ENCODE assay signal across 27 cellular contexts in the genomic region with DNA sequence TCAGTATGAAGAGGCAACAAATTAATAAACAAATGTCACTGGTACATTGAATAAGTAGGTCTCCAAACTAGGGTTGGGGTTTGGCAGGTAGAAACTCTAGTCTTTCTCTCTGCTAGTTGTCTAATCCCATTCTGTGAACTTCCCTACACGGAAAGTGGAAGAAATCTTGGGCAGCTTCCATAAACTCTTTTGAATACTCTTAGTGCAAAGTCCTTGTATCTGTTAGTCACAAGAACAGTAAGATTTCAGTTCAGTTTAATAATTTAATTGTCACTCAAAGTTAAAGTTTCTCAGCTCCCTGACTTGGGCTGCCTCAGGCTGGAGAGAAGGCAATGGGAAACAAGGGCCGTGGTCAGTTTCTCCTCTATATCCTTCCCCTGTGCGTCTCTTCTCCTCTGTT.
"Had no signal": no experiment of that assay in that cellular context is flagged by ENCODE, and none has a peak within 500 bp of the region (broad histone marks: within the 10 kb centered on the region; RNA-seq: fewer than 3 reads in every experiment).

No MANE protein-coding gene starts in this region.

- H3K4me3 Mint-ChIP-seq: activated CD4-positive, alpha-beta memory T cell treated with anti-CD3 and anti-CD28 coated beads, Interleukin-2, amount 10 ng/mL, durations not matched to agents 7 days and 5 days; activated CD4-positive, alpha-beta T cell treated with anti-CD3 and anti-CD28 coated beads, Interleukin-2, amount 10 ng/mL, durations not matched to agents 7 days and 5 days; activated naive CD4-positive, alpha-beta T cell treated with anti-CD3 and anti-CD28 coated beads, Interleukin-2, amount 10 ng/mL, durations not matched to agents 7 days and 5 days; activated naive CD8-positive, alpha-beta T cell treated with anti-CD3 and anti-CD28 coated beads, Interleukin-2, amount 10 ng/mL, durations not matched to agents 7 days and 5 days; activated T-cell treated with anti-CD3 and anti-CD28 coated beads, Interleukin-2, amount 50 U/mL, for 24 hours; activated T-cell treated with anti-CD3 and anti-CD28 coated beads, Interleukin-2, amount 50 U/mL, for 72 hours; brain had no signal

- H3K36me3 ChIP-seq: ascending aorta, breast epithelium, cardiac muscle cell, colonic mucosa, esophagus squamous epithelium, gastroesophageal sphincter had no signal

- H3K9me3 Mint-ChIP-seq: activated CD4-positive, alpha-beta memory T cell treated with anti-CD3 and anti-CD28 coated beads, Interleukin-2, amount 10 ng/mL, durations not matched to agents 7 days and 5 days; activated CD4-positive, alpha-beta T cell treated with anti-CD3 and anti-CD28 coated beads, Interleukin-2, amount 10 ng/mL, durations not matched to agents 7 days and 5 days; activated naive CD4-positive, alpha-beta T cell treated with anti-CD3 and anti-CD28 coated beads, Interleukin-2, amount 10 ng/mL, durations not matched to agents 7 days and 5 days; activated naive CD4-positive, alpha-beta T cell treated with anti-CD3 and anti-CD28 coated beads, Interleukin-2, amount 50 U/mL, for 72 hours; activated naive CD8-positive, alpha-beta T cell treated with anti-CD3 and anti-CD28 coated beads, Interleukin-2, amount 10 ng/mL, durations not matched to agents 7 days and 5 days; activated T-cell treated with anti-CD3 and anti-CD28 coated beads, Interleukin-2, amount 50 U/mL, for 24 hours; activated T-cell treated with anti-CD3 and anti-CD28 coated beads, Interleukin-2, amount 50 U/mL, for 72 hours had no signal

- H3K4me1 ChIP-seq: ascending aorta, breast epithelium, colonic mucosa, esophagus squamous epithelium, gastroesophageal sphincter had no signal

- H3K27me3 ChIP-seq: ascending aorta, breast epithelium, cardiac muscle cell, colonic mucosa, esophagus squamous epithelium, gastroesophageal sphincter had no signal

- H3K36me3 Mint-ChIP-seq: brain had no signal

- H3K27ac ChIP-seq: ascending aorta, breast epithelium, cardiac muscle cell, colonic mucosa, epithelial cell of prostate, esophagus squamous epithelium, gastroesophageal sphincter had no signal

- H3K27me3 Mint-ChIP-seq: activated CD4-positive, alpha-beta memory T cell treated with anti-CD3 and anti-CD28 coated beads, Interleukin-2, amount 10 ng/mL, durations not matched to agents 7 days and 5 days; activated CD4-positive, alpha-beta T cell treated with anti-CD3 and anti-CD28 coated beads, Interleukin-2, amount 10 ng/mL, durations not matched to agents 7 days and 5 days; activated naive CD8-positive, alpha-beta T cell treated with anti-CD3 and anti-CD28 coated beads, Interleukin-2, amount 10 ng/mL, durations not matched to agents 7 days and 5 days; activated T-cell treated with anti-CD3 and anti-CD28 coated beads, Interleukin-2, amount 50 U/mL, for 24 hours had no signal

- ATAC-seq: activated naive CD4-positive, alpha-beta T cell treated with anti-CD3 and anti-CD28 coated beads, Interleukin-2, amount 50 U/mL, for 72 hours; activated T-cell treated with anti-CD3 and anti-CD28 coated beads, Interleukin-2, amount 50 U/mL, for 72 hours; gastroesophageal sphincter had no signal

- H3K4me3 ChIP-seq: ascending aorta, breast epithelium, cardiac muscle cell, colonic mucosa, esophagus squamous epithelium, gastroesophageal sphincter had no signal

- H3K9me3 ChIP-seq: ascending aorta, breast epithelium, colonic mucosa, esophagus squamous epithelium, gastroesophageal sphincter had no signal

- H3K27ac Mint-ChIP-seq: activated CD4-positive, alpha-beta memory T cell treated with anti-CD3 and anti-CD28 coated beads, Interleukin-2, amount 10 ng/mL, durations not matched to agents 7 days and 5 days; activated CD4-positive, alpha-beta T cell treated with anti-CD3 and anti-CD28 coated beads, Interleukin-2, amount 10 ng/mL, durations not matched to agents 7 days and 5 days; activated naive CD4-positive, alpha-beta T cell treated with anti-CD3 and anti-CD28 coated beads, Interleukin-2, amount 10 ng/mL, durations not matched to agents 7 days and 5 days; activated naive CD4-positive, alpha-beta T cell treated with anti-CD3 and anti-CD28 coated beads, Interleukin-2, amount 50 U/mL, for 72 hours; activated naive CD8-positive, alpha-beta T cell treated with anti-CD3 and anti-CD28 coated beads, Interleukin-2, amount 10 ng/mL, durations not matched to agents 7 days and 5 days; activated T-cell treated with anti-CD3 and anti-CD28 coated beads, Interleukin-2, amount 50 U/mL, for 24 hours; activated T-cell treated with anti-CD3 and anti-CD28 coated beads, Interleukin-2, amount 50 U/mL, for 72 hours; brain had no signal

- DNase-seq: activated CD4-positive, alpha-beta memory T cell treated with anti-CD3 and anti-CD28 coated beads, Interleukin-2, amount 10 ng/mL, durations not matched to agents 7 days and 5 days; activated CD4-positive, alpha-beta T cell treated with anti-CD3 and anti-CD28 coated beads for 1 hour; activated CD4-positive, alpha-beta T cell treated with anti-CD3 and anti-CD28 coated beads for 4 hours; activated CD4-positive, alpha-beta T cell treated with anti-CD3 and anti-CD28 coated beads, Interleukin-2, amount 10 ng/mL, durations not matched to agents 7 days and 5 days; activated CD4-positive, alpha-beta T cell treated with anti-CD3 and anti-CD28 coated beads, Interleukin-2, amount 50 U/mL, for 4 hours; activated CD8-positive, alpha-beta memory T cell treated with anti-CD3 and anti-CD28 coated beads, Interleukin-2, amount 50 U/mL, for 48 hours; activated gamma-delta T cell; activated naive CD4-positive, alpha-beta T cell; activated naive CD4-positive, alpha-beta T cell treated with anti-CD3 and anti-CD28 coated beads, Interleukin-2, amount 10 ng/mL, durations not matched to agents 7 days and 5 days; activated naive CD8-positive, alpha-beta T cell treated with anti-CD3 and anti-CD28 coated beads, Interleukin-2, amount 10 ng/mL, durations not matched to agents 7 days and 5 days; activated T-cell treated with anti-CD3 and anti-CD28 coated beads for 4 hours; activated T-cell treated with anti-CD3 and anti-CD28 coated beads, Interleukin-2, amount 50 U/mL, for 24 hours; activated T-cell treated with anti-CD3 and anti-CD28 coated beads, Interleukin-2, amount 50 U/mL, for 72 hours; central memory CD4-positive, alpha-beta T cell; cerebellar nuclear complex; colonic mucosa; effector CD8-positive, alpha-beta T cell; esophagus squamous epithelium; foreskin melanocyte; T-helper 2 cell had no signal
